Comparison of ENCODE assay signal across 22 cellular contexts in genomic region chr12:2238111-2238510, GRCh38.
"Had no signal": no experiment of that assay in that cellular context is flagged by ENCODE, and none has a peak within 500 bp of the region (broad histone marks: within the 10 kb centered on the region; RNA-seq: fewer than 3 reads in every experiment).

No MANE protein-coding gene starts in this region.

- ATAC-seq: activated CD4-positive, CD25-positive, alpha-beta regulatory T cell treated with anti-CD3 and anti-CD28 coated beads, Interleukin-2, amount 50 U/mL, for 24 hours; activated naive CD8-positive, alpha-beta T cell treated with anti-CD3 and anti-CD28 coated beads, Interleukin-2, amount 50 U/mL, for 24 hours; foreskin keratinocyte; left lung; mucosa of descending colon; stimulated activated naive B cell treated with anti-CD40 and anti-IgM and Interleukin-4, amounts not matched to agents 10 μg/mL and 1 μg/mL and 100 μg/mL, for 72 hours had no signal

- FAIRE-seq: kidney had no signal

- H3K27me3 ChIP-seq: brain microvascular endothelial cell, foreskin keratinocyte, left lung, tibial nerve, vagina had no signal

- H3K27ac ChIP-seq: brain microvascular endothelial cell, foreskin keratinocyte, left lung, prostate gland, vagina had no signal

- H3K4me1 ChIP-seq: foreskin keratinocyte, left lung, prostate gland, tibial nerve, vagina had no signal

- H3K9me3 ChIP-seq: left lung, mucosa of descending colon, prostate gland, tibial nerve, vagina had no signal

- DNase-seq: activated CD4-positive, alpha-beta T cell treated with anti-CD3 and anti-CD28 coated beads, Interleukin-2, amount 10 ng/mL, durations not matched to agents 7 days and 5 days; activated CD8-positive, alpha-beta memory T cell treated with anti-CD3 and anti-CD28 coated beads for 24 hours; activated CD8-positive, alpha-beta memory T cell treated with anti-CD3 and anti-CD28 coated beads, Interleukin-2, amount 50 U/mL, for 48 hours; activated effector memory CD4-positive, alpha-beta T cell treated with Interleukin-2 at 50 U/mL for 16 hours; activated naive CD4-positive, alpha-beta T cell treated with anti-CD3 and anti-CD28 coated beads, Interleukin-2, amount 10 ng/mL, durations not matched to agents 7 days and 5 days; activated naive CD8-positive, alpha-beta T cell treated with anti-CD3 and anti-CD28 coated beads, Interleukin-2, amount 50 U/mL, for 24 hours; activated T-cell treated with anti-CD3 and anti-CD28 coated beads, Interleukin-2, amount 50 U/mL, for 48 hours; anterior cingulate cortex; brain microvascular endothelial cell; cerebellar nuclear complex; dermis blood vessel endothelial cell; foreskin keratinocyte; kidney; left lung; mesenchymal stem cell; mucosa of descending colon; naive B cell; stimulated activated naive B cell treated with anti-CD40 and anti-IgM and Interleukin-4, amounts not matched to agents 10 μg/mL and 1 μg/mL and 100 μg/mL, for 72 hours had no signal

- H3K36me3 ChIP-seq: brain microvascular endothelial cell, left lung, prostate gland, tibial nerve, vagina had no signal

- H3K4me3 ChIP-seq: left lung, mucosa of descending colon, prostate gland, tibial nerve, vagina had no signal
